In the genomic region with DNA sequence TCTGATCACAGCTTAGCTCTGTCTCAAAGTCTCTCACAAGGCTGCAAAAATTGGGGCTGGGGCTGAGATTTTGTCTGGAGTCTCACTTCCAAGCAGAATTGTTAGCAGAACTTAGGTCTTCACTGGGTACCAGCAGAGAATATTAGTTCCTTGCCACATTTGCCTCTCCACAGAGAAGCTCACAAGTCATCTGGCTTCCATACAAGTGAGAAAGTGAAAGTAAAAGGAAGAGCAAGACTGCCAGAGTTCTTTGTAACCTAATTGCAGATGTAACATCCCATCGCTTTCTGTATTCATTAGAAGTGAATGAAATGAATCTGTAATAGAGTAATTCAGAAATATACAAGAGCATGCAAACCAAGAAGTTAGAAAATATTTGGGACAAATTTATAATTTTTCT, we compare ENCODE assay signal across 10 cellular contexts.
A peak's percentile ranks its signal among the peaks of the same experiment; 100 is the strongest.
DNase-seq lines count a peak whose midpoint lies in the region; ATAC-seq, FAIRE-seq and TF ChIP-seq lines count a peak whose summit lies in the region.
"Had no signal": no experiment of that assay in that cellular context is flagged by ENCODE, and none has a peak within 500 bp of the region (broad histone marks: within the 10 kb centered on the region; RNA-seq: fewer than 3 reads in every experiment).

No MANE protein-coding gene starts in this region.

- no peaks in the 10 kb centered on the region for H3K36me3 Mint-ChIP-seq in T-helper 2 cell treated with Interferon-gamma antibody and Interleukin-4, amounts not matched to agents 5 μg/mL and 100 μg/mL, for 36 hours (ENCODE audit: low read depth)
- H3K36me3 Mint-ChIP-seq in immature natural killer cell, result no peaks in the 10 kb centered on the region

- no peaks in the 10 kb centered on the region for H3K79me2 ChIP-seq in HepG2 (ENCODE audit: insufficient read depth, low read length)

- H3K4me3 ChIP-seq in SK-N-MC (peak overlapping the region; percentile 44), HepG2 (replicated peaks in 1 of 3; ENCODE audit: insufficient read depth in 1 of 3, low read depth in 2 of 3, low read length in 3 of 3) (peak overlapping the region in 1 of 3 experiments; percentile 26; a peak in 2 of 6 replicates)

- TF ChIP-seq EP300 in HepG2 (IDR thresholded peaks at IDR 0.05; ENCODE audit: low read depth in 2 of 2, low read length in 2 of 2) (no peak), HepG2 (CRISPR knock-in tag; IDR thresholded peaks at IDR 0.05; ENCODE audit: borderline replicate concordance) (no peak)

- intact Hi-C loops in HepG2 (cut with micrococcal nuclease; ENCODE audit: unreplicated experiment), result no loop called here

- H3K9ac ChIP-seq in SK-N-MC (ENCODE audit: insufficient read length) (no peak overlapping the region), HepG2 (ENCODE audit: insufficient read depth, low read depth, low read length) (no peak overlapping the region)

- POLR2A ChIA-PET in HepG2 (lab: Yijun Ruan, JAX), result no interaction called here

- CTCF ChIA-PET in HepG2 (lab: Yijun Ruan, JAX; ENCODE audit: low intra/inter-chr PET ratio, low total read pairs), result no interaction called here

- TF ChIP-seq RAD21 in HepG2 (CRISPR knock-in tag; IDR thresholded peaks at IDR 0.05), result no peak

- peaks cover 30% of the 10 kb centered on the region for H3K9me3 Mint-ChIP-seq in T-helper 2 cell treated with Interferon-gamma antibody and Interleukin-4, amounts not matched to agents 5 μg/mL and 100 μg/mL, for 36 hours
- H3K9me3 Mint-ChIP-seq in immature natural killer cell, result peaks cover 0 to 27% (median 12%) of the 10 kb centered on the region in 6 donors

- ATAC-seq in HG02870 (IDR thresholded peaks at IDR 0.05; ENCODE audit: unreplicated experiment) (peak; percentile 66), HepG2 (no peak)

- H3K4me3 Mint-ChIP-seq in T-helper 2 cell treated with Interferon-gamma antibody and Interleukin-4, amounts not matched to agents 5 μg/mL and 100 μg/mL, for 36 hours, result no peak overlapping the region
- H3K4me3 Mint-ChIP-seq in immature natural killer cell, result no peak overlapping the region

- H2AFZ ChIP-seq in HepG2 (ENCODE audit: low read length), result peak overlapping the region; percentile 32

- H3K36me3 ChIP-seq in SK-N-MC (ENCODE audit: insufficient read depth, low read length) (no peaks in the 10 kb centered on the region), HepG2 (replicated peaks in 1 of 2; ENCODE audit: control insufficient read depth in 1 of 2, insufficient read depth in 2 of 2, low read length in 2 of 2) (no peaks in the 10 kb centered on the region)

- in situ Hi-C loops in HepG2 (cut with HindIII; ENCODE audit: extremely low pct_ligation_motif_present, low pct_unique_long_range_greater_than_20kb), result no loop called here

- H3K27ac ChIP-seq in SK-N-MC (peak overlapping the region; percentile 61), HepG2 (ENCODE audit: extremely low read length, insufficient read depth, low read length) (no peak overlapping the region)

- no peaks in the 10 kb centered on the region for H3K4me1 Mint-ChIP-seq in T-helper 2 cell treated with Interferon-gamma antibody and Interleukin-4, amounts not matched to agents 5 μg/mL and 100 μg/mL, for 36 hours (ENCODE audit: low read depth)
- no peaks in the 10 kb centered on the region for H3K4me1 Mint-ChIP-seq in immature natural killer cell

- no peak for TF ChIP-seq CTCF in HepG2 (CRISPR knock-in tag; IDR thresholded peaks at IDR 0.05)

- TF ChIP-seq POLR2A in HepG2 (IDR thresholded peaks at IDR 0.05; ENCODE audit: insufficient read depth in 1 of 2, low read depth in 2 of 2, low read length in 2 of 2), result no peak

- no peaks in the 10 kb centered on the region; the same call in 1 of the 2 replicates for H3K9me3 ChIP-seq in SK-N-MC (ENCODE audit: low read depth, low read length)
- peaks cover 5% of the 10 kb centered on the region; the same call in 1 of the 2 replicates for H3K9me3 ChIP-seq in HepG2 (ENCODE audit: low read length)

- H3K4me1 ChIP-seq in HepG2 (ENCODE audit: insufficient read depth, low read length), result no peaks in the 10 kb centered on the region

- H3K4me2 ChIP-seq in HepG2 (ENCODE audit: low read depth, low read length), result peak overlapping the region; percentile 53

- no peak for FAIRE-seq in HepG2 (lab: Jason Lieb, UNC)
- FAIRE-seq: G401.6 had no signal

- no peaks in the 10 kb centered on the region for H4K20me1 ChIP-seq in HepG2 (ENCODE audit: insufficient read depth, low read length)

- H3K27ac Mint-ChIP-seq in T-helper 2 cell treated with Interferon-gamma antibody and Interleukin-4, amounts not matched to agents 5 μg/mL and 100 μg/mL, for 36 hours, result no peak overlapping the region
- no peak overlapping the region for H3K27ac Mint-ChIP-seq in immature natural killer cell

- peak; percentile 54 for DNase-seq in DMS53 treated with DMSO at 0.1 percent for 48 hours (lab: John Stamatoyannopoulos, UW; ENCODE audit: unreplicated experiment)
- DNase-seq in SK-N-MC (ENCODE audit: low read depth, low spot score), result no peak
- DNase-seq in HepG2 (ENCODE audit: low spot score), result no peak
- no peak for DNase-seq in T-helper 2 cell treated with Interferon-gamma antibody and Interleukin-4, amounts not matched to agents 5 μg/mL and 100 μg/mL, for 36 hours (ENCODE audit: low spot score)
- no peak for DNase-seq in foreskin melanocyte
- no peak for DNase-seq in activated effector memory CD4-positive, alpha-beta T cell treated with anti-CD3 and anti-CD28 coated beads, Interleukin-2, amount 50 U/mL, for 16 hours
- DNase-seq in immature natural killer cell, result no peak
- DNase-seq: NCI-H1092 had no signal

- BruUV-seq in HepG2 (replicated peaks; lab: Mats Ljungman, UMichigan), result no TSS peak

- H3K27me3 Mint-ChIP-seq in T-helper 2 cell treated with Interferon-gamma antibody and Interleukin-4, amounts not matched to agents 5 μg/mL and 100 μg/mL, for 36 hours (ENCODE audit: low read depth), result no peaks in the 10 kb centered on the region
- no peaks in the 10 kb centered on the region for H3K27me3 Mint-ChIP-seq in immature natural killer cell (ENCODE audit: low read depth in 3 of 3)

- H3K27me3 ChIP-seq in HepG2 (ENCODE audit: control insufficient read depth in 1 of 2, insufficient read depth in 2 of 2, low read length in 2 of 2), result no peaks in the 10 kb centered on the region

- 5% methylated on average over 1 of the region's 1 CpG for WGBS in HepG2 (ENCODE audit: low lambda C conversion rate)

TF ChIP-seq in HepG2, 621 proteins besides CTCF, POLR2A, EP300 and RAD21 (continues in another document):
- TF ChIP-seq NR2F1 (CRISPR knock-in tag; IDR thresholded peaks at IDR 0.05) (no peak), PRPF4 (IDR thresholded peaks at IDR 0.05; ENCODE audit: low read depth, low read length, poor library complexity, severe bottlenecking) (no peak), MED13 (CRISPR knock-in tag; IDR thresholded peaks at IDR 0.05) (no peak), RCOR2 (CRISPR knock-in tag; IDR thresholded peaks at IDR 0.05) (no peak), ZBTB20 (CRISPR knock-in tag; IDR thresholded peaks at IDR 0.05; ENCODE audit: borderline replicate concordance, low read depth) (no peak), SKI (IDR thresholded peaks at IDR 0.05; ENCODE audit: partially characterized antibody) (no peak)
- TF ChIP-seq, protein P1, sequence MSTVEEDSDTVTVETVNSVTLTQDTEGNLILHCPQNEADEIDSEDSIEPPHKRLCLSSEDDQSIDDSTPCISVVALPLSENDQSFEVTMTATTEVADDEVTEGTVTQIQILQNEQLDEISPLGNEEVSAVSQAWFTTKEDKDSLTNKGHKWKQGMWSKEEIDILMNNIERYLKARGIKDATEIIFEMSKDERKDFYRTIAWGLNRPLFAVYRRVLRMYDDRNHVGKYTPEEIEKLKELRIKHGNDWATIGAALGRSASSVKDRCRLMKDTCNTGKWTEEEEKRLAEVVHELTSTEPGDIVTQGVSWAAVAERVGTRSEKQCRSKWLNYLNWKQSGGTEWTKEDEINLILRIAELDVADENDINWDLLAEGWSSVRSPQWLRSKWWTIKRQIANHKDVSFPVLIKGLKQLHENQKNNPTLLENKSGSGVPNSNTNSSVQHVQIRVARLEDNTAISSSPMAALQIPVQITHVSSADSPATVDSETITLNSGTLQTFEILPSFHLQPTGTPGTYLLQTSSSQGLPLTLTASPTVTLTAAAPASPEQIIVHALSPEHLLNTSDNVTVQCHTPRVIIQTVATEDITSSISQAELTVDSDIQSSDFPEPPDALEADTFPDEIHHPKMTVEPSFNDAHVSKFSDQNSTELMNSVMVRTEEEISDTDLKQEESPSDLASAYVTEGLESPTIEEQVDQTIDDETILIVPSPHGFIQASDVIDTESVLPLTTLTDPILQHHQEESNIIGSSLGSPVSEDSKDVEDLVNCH (CRISPR knock-in tag; IDR thresholded peaks at IDR 0.05), result no peak
- TF ChIP-seq, protein P2, sequence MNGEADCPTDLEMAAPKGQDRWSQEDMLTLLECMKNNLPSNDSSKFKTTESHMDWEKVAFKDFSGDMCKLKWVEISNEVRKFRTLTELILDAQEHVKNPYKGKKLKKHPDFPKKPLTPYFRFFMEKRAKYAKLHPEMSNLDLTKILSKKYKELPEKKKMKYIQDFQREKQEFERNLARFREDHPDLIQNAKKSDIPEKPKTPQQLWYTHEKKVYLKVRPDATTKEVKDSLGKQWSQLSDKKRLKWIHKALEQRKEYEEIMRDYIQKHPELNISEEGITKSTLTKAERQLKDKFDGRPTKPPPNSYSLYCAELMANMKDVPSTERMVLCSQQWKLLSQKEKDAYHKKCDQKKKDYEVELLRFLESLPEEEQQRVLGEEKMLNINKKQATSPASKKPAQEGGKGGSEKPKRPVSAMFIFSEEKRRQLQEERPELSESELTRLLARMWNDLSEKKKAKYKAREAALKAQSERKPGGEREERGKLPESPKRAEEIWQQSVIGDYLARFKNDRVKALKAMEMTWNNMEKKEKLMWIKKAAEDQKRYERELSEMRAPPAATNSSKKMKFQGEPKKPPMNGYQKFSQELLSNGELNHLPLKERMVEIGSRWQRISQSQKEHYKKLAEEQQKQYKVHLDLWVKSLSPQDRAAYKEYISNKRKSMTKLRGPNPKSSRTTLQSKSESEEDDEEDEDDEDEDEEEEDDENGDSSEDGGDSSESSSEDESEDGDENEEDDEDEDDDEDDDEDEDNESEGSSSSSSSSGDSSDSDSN (CRISPR knock-in tag; IDR thresholded peaks at IDR 0.05), result no peak
- TF ChIP-seq, protein P3, sequence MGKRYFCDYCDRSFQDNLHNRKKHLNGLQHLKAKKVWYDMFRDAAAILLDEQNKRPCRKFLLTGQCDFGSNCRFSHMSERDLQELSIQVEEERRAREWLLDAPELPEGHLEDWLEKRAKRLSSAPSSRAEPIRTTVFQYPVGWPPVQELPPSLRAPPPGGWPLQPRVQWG (CRISPR knock-in tag; IDR thresholded peaks at IDR 0.05; ENCODE audit: borderline replicate concordance, low read depth), result no peak
